In genomic region chr10:131418686-131419085, GRCh38 we compare ENCODE assay signal across 15 cellular contexts.
DNase-seq lines count a peak whose midpoint lies in the region; ATAC-seq, FAIRE-seq and TF ChIP-seq lines count a peak whose summit lies in the region.
"Had no signal": no experiment of that assay in that cellular context is flagged by ENCODE, and none has a peak within 500 bp of the region (broad histone marks: within the 10 kb centered on the region; RNA-seq: fewer than 3 reads in every experiment).

No MANE protein-coding gene starts in this region.

- POLR2A ChIA-PET in SK-N-SH (lab: Yijun Ruan, JAX) = no interaction called here

- no peaks in the 10 kb centered on the region for H3K9me2 ChIP-seq in SK-N-SH

- H2AFZ ChIP-seq in SK-N-SH (ENCODE audit: low read depth) = no peak overlapping the region

- H3K9me3 Mint-ChIP-seq in activated T-cell treated with anti-CD3 and anti-CD28 coated beads, Interleukin-2, amount 50 U/mL, for 4 hours = peaks cover 6% of the 10 kb centered on the region

- H3K27me3 Mint-ChIP-seq in activated T-cell treated with anti-CD3 and anti-CD28 coated beads, Interleukin-2, amount 50 U/mL, for 4 hours (ENCODE audit: low read depth) = no peaks in the 10 kb centered on the region
- H3K27me3 Mint-ChIP-seq: CD4-positive, alpha-beta T cell; IgD-negative memory B cell had no signal

- H3K27ac ChIP-seq in BLaER1 = no peak overlapping the region
- no peak overlapping the region for H3K27ac ChIP-seq in SK-N-SH (ENCODE audit: low read depth in 2 of 2, low read length in 1 of 2)

- H3F3A ChIP-seq in SK-N-SH (replicated peaks; ENCODE audit: insufficient read depth) = no peaks in the 10 kb centered on the region

- H3K4me3 ChIP-seq in BLaER1 (no peak overlapping the region), bronchial epithelial cell (ENCODE audit: low read depth, low read length) (no peak overlapping the region), SK-N-SH (ENCODE audit: low read depth in 2 of 2, low read length in 1 of 2) (no peak overlapping the region)

- peaks cover 30% of the 10 kb centered on the region for H3K4me1 ChIP-seq in BLaER1
- H3K4me1 ChIP-seq in SK-N-SH (ENCODE audit: control insufficient read depth in 1 of 2, insufficient read depth in 2 of 2, low read depth in 1 of 2, low read length in 1 of 2) = no peaks in the 10 kb centered on the region

- H3K36me3 ChIP-seq in BLaER1 = no peaks in the 10 kb centered on the region; the same call in 1 of the 2 replicates
- H3K36me3 ChIP-seq in bronchial epithelial cell (ENCODE audit: control insufficient read depth, insufficient read depth, low read length) = no peaks in the 10 kb centered on the region
- no peaks in the 10 kb centered on the region for H3K36me3 ChIP-seq in SK-N-SH (replicated peaks in 1 of 2; ENCODE audit: control insufficient read depth in 1 of 2, insufficient read depth in 2 of 2, low read length in 1 of 2)

- no peak for TF ChIP-seq CTCF in bronchial epithelial cell (IDR thresholded peaks at IDR 0.05; ENCODE audit: insufficient read depth, low read length, severe bottlenecking)
- no peak for TF ChIP-seq CTCF in omental fat pad (IDR thresholded peaks at IDR 0.05)
- no peak for TF ChIP-seq CTCF in SK-N-SH (IDR thresholded peaks at IDR 0.05)

- 29% methylated on average over 5 of the region's 5 CpGs for WGBS in SK-N-SH (ENCODE audit: low lambda C conversion rate)

- H4K20me1 ChIP-seq in BLaER1 (no peaks in the 10 kb centered on the region), SK-N-SH (ENCODE audit: insufficient read depth) (no peaks in the 10 kb centered on the region)

- no peaks in the 10 kb centered on the region for H3K79me2 ChIP-seq in SK-N-SH (ENCODE audit: insufficient read depth)

- peaks cover 13% of the 10 kb centered on the region for H3K9me3 ChIP-seq in BLaER1
- H3K9me3 ChIP-seq in SK-N-SH = no peaks in the 10 kb centered on the region

- H3K4me3 Mint-ChIP-seq in activated T-cell treated with anti-CD3 and anti-CD28 coated beads, Interleukin-2, amount 50 U/mL, for 4 hours = no peak overlapping the region
- H3K4me3 Mint-ChIP-seq: CD4-positive, alpha-beta T cell; IgD-negative memory B cell had no signal

- no peak for FAIRE-seq in bronchial epithelial cell (lab: Jason Lieb, UNC)

- DNase-seq in HT1080 (ENCODE audit: low read depth) (peak; percentile 7), bronchial epithelial cell (ENCODE audit: low read depth) (peak; percentile 1), omental fat pad (ENCODE audit: low spot score) (no peak), mucosa of gallbladder (ENCODE audit: low spot score) (no peak), SK-N-SH (no peak)
- DNase-seq in activated T-cell treated with anti-CD3 and anti-CD28 coated beads, Interleukin-2, amount 50 U/mL, for 4 hours = no peak
- DNase-seq: 8988T; ACHN; C1 segment of cervical spinal cord; CD4-positive, alpha-beta T cell; DND-41; GF-D8 had no signal

- H3K4me1 Mint-ChIP-seq in activated T-cell treated with anti-CD3 and anti-CD28 coated beads, Interleukin-2, amount 50 U/mL, for 4 hours (ENCODE audit: low read depth) = no peaks in the 10 kb centered on the region
- H3K4me1 Mint-ChIP-seq: IgD-negative memory B cell had no signal

- CTCF ChIA-PET in SK-N-SH (lab: Yijun Ruan, JAX) = interaction anchor here (1.0 to 1.3 kb wide), 2 partner anchors 22 to 35 kb away, joined by 3 read pairs; no protein-coding TSS in a partner anchor

- H3K27me3 ChIP-seq in BLaER1 (no peaks in the 10 kb centered on the region), bronchial epithelial cell (ENCODE audit: control insufficient read depth, insufficient read depth, low read length) (no peaks in the 10 kb centered on the region), SK-N-SH (ENCODE audit: insufficient read depth) (no peaks in the 10 kb centered on the region)

- H3K9ac ChIP-seq in BLaER1 = no peak overlapping the region
- H3K9ac ChIP-seq in SK-N-SH = no peak overlapping the region

- no peaks in the 10 kb centered on the region for H3K36me3 Mint-ChIP-seq in activated T-cell treated with anti-CD3 and anti-CD28 coated beads, Interleukin-2, amount 50 U/mL, for 4 hours (ENCODE audit: insufficient read depth)
- H3K36me3 Mint-ChIP-seq: IgD-negative memory B cell had no signal

- no peak for TF ChIP-seq RAD21 in SK-N-SH (IDR thresholded peaks at IDR 0.05; ENCODE audit: low read length)

- TF ChIP-seq EP300 in SK-N-SH (IDR thresholded peaks at IDR 0.05; ENCODE audit: borderline replicate concordance in 1 of 2, low read depth in 1 of 2, low read length in 1 of 2) = no peak

- peak overlapping the region; percentile 64; the same call in 1 of the 2 replicates for H3K4me2 ChIP-seq in BLaER1
- no peak overlapping the region for H3K4me2 ChIP-seq in SK-N-SH

- ATAC-seq in omental fat pad (ENCODE audit: low FRiP score) = peak; percentile 53
- ATAC-seq in activated T-cell treated with anti-CD3 and anti-CD28 coated beads, Interleukin-2, amount 50 U/mL, for 4 hours = no peak
- ATAC-seq: HCT116 had no signal

TF ChIP-seq in SK-N-SH, 30 proteins besides CTCF, POLR2A, EP300 and RAD21:
- no peak for TF ChIP-seq POLR2AphosphoS5 (IDR thresholded peaks at IDR 0.05; ENCODE audit: low read depth, low read length)
- TF ChIP-seq PBX3 (IDR thresholded peaks at IDR 0.05) = no peak
- no peak for TF ChIP-seq TEAD4 (IDR thresholded peaks at IDR 0.05; ENCODE audit: borderline replicate concordance, insufficient read depth)
- TF ChIP-seq TAF1 (IDR thresholded peaks at IDR 0.05; ENCODE audit: borderline replicate concordance, low read depth, low read length) = no peak
- TF ChIP-seq MEF2A (IDR thresholded peaks at IDR 0.05; ENCODE audit: borderline replicate concordance, low read depth) = no peak
- no peak for TF ChIP-seq NRF1 (IDR thresholded peaks at IDR 0.05; ENCODE audit: low read depth, low read length)
- TF ChIP-seq USF2 (IDR thresholded peaks at IDR 0.05; ENCODE audit: borderline replicate concordance, low read depth, low read length) = no peak

Comparison
In these comparisons a context has a peak if more than half of its experiments do, and no peak if none do; other contexts are left out.
1. DNase-seq: peak in HT1080 (single experiment) and bronchial epithelial cell (single experiment); none in omental fat pad (single experiment), mucosa of gallbladder (single experiment), activated T-cell treated with anti-CD3 and anti-CD28 coated beads, Interleukin-2, amount 50 U/mL, for 4 hours (single experiment) and SK-N-SH (single experiment).